In the genomic region with DNA sequence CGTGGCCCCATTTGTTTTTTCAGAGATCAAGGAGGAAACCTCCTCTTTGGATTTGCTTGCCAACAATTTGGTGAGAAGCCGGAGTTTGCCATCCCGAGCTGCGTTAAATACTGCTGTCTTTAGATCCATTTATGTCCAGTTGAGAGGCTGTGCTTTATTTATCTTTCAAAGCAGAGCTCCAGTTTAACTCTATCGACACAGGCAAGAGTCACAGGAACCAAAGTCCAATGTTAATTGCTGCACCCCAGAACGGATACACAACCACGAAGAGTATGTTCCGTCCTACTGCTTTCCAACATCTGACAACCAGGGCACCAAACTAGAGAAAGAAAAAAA, we compare ENCODE assay signal across 8 cellular contexts. TPM values are rescaled to one million over a fixed set of nuclear protein-coding genes. Genes with fewer than 3 reads are reported as not detected.
DNase-seq lines count a peak whose midpoint lies in the region; ATAC-seq, FAIRE-seq and TF ChIP-seq lines count a peak whose summit lies in the region.

No MANE protein-coding gene starts in this region.

- BruUV-seq in OCI-LY7 (replicated peaks; lab: Mats Ljungman, UMichigan) (no TSS peak), endothelial cell of umbilical vein (replicated peaks; lab: Mats Ljungman, UMichigan) (TSS peak; percentile 35)

- no peak for TF ChIP-seq POLR2A in endothelial cell of umbilical vein (IDR thresholded peaks at IDR 0.05; ENCODE audit: low read depth, low read length)

- H3K9me1 ChIP-seq in endothelial cell of umbilical vein (replicated peaks; ENCODE audit: control insufficient read depth, extremely low read depth, insufficient read depth, low read length): no peaks in the 10 kb centered on the region

- H3K4me2 ChIP-seq in DOHH2 (ENCODE audit: low read length) (peak overlapping the region; percentile 91), OCI-LY7 (ENCODE audit: low read length) (peak overlapping the region; percentile 92), endothelial cell of umbilical vein (ENCODE audit: insufficient read depth, low read length) (peak overlapping the region; percentile 99)

- H3K9me2 ChIP-seq in DOHH2 (replicated peaks; ENCODE audit: control insufficient read depth, low read length) (no peaks in the 10 kb centered on the region), OCI-LY7 (ENCODE audit: insufficient read depth, low read length) (no peaks in the 10 kb centered on the region)

- CTCF ChIA-PET in OCI-LY7 (lab: Charles Lee; ENCODE audit: unreplicated experiment) (interaction anchor here (0.5 to 1.4 kb wide), 2 partner anchors 31 to 299 kb away, joined by 3 to 4 read pairs; no protein-coding TSS in a partner anchor), endothelial cell of umbilical vein (lab: Charles Lee) (interaction anchor here (0.7 to 5.5 kb wide), 8 partner anchors 9 to 234 kb away, joined by 3 to 45 read pairs (median 6); no protein-coding TSS in a partner anchor)

- H2AFZ ChIP-seq in OCI-LY7 (ENCODE audit: low read length): no peak overlapping the region
- H2AFZ ChIP-seq in endothelial cell of umbilical vein (ENCODE audit: low read depth, low read length): no peak overlapping the region

- POLR2A ChIA-PET in OCI-LY7 (lab: Charles Lee): interaction anchor here (0.7 to 2.1 kb wide), 10 partner anchors 9 to 304 kb away, joined by 3 to 10 read pairs (median 4); no protein-coding TSS in a partner anchor
- POLR2A ChIA-PET in endothelial cell of umbilical vein (lab: Charles Lee): interaction anchor here (0.8 to 2.1 kb wide), 6 partner anchors 11 to 336 kb away, joined by 3 to 10 read pairs (median 4); no protein-coding TSS in a partner anchor

- H3K36me3 ChIP-seq in DOHH2 (ENCODE audit: control insufficient read depth, low read length) (peaks cover 65% of the 10 kb centered on the region), OCI-LY7 (ENCODE audit: insufficient read depth, low read length) (peaks cover 50% of the 10 kb centered on the region), endothelial cell of umbilical vein (ENCODE audit: control insufficient read depth in 2 of 2, extremely low read depth in 1 of 2, insufficient read depth in 2 of 2, low read length in 2 of 2) (peaks cover 0 to 12% of the 10 kb centered on the region in 2 experiments), neutrophil (peaks cover 23% of the 10 kb centered on the region)

- no peak overlapping the region; the same call in 1 of the 2 replicates for H3K27ac ChIP-seq in DOHH2 (ENCODE audit: low read depth, low read length)
- H3K27ac ChIP-seq in OCI-LY7 (ENCODE audit: low read depth, low read length, poor library complexity, severe bottlenecking): peak overlapping the region; percentile 79
- peak overlapping the region; percentile 89 for H3K27ac ChIP-seq in endothelial cell of umbilical vein (ENCODE audit: insufficient read depth, low read depth, low read length)
- peak overlapping the region; percentile 96 for H3K27ac ChIP-seq in neutrophil

- peak overlapping the region; percentile 93 for H3K9ac ChIP-seq in endothelial cell of umbilical vein (replicated peaks; ENCODE audit: extremely low read depth, insufficient read depth, low read length)

- H3K9me3 ChIP-seq in DOHH2 (ENCODE audit: control insufficient read depth, insufficient read depth, low read length) (peaks cover 21% of the 10 kb centered on the region), OCI-LY7 (ENCODE audit: low read length) (peaks cover 13% of the 10 kb centered on the region; the same call in 1 of the 2 replicates), endothelial cell of umbilical vein (replicated peaks; ENCODE audit: control insufficient read depth, insufficient read depth, low read length) (no peaks in the 10 kb centered on the region), neutrophil (no peaks in the 10 kb centered on the region)

- no peak for ATAC-seq in HG02938 (IDR thresholded peaks at IDR 0.05; ENCODE audit: unreplicated experiment)

- FAIRE-seq in endothelial cell of umbilical vein (lab: Jason Lieb, UNC): no peak

- H3K79me2 ChIP-seq in DOHH2 (ENCODE audit: control insufficient read depth, low read length) (peaks cover 61% of the 10 kb centered on the region), OCI-LY7 (ENCODE audit: insufficient read depth, low read depth, low read length) (peaks cover 57% of the 10 kb centered on the region), endothelial cell of umbilical vein (ENCODE audit: control insufficient read depth, insufficient read depth, low read length) (peaks cover 56% of the 10 kb centered on the region)

- DNase-seq in OCI-LY7 (ENCODE audit: low spot score) (no peak), endothelial cell of umbilical vein (ENCODE audit: low read depth, low spot score) (no peak), NCI-H446 treated with DMSO at 0.1 percent for 48 hours (lab: John Stamatoyannopoulos, UW) (no peak), NCI-H1930 (lab: John Stamatoyannopoulos, UW) (no peak)
- no peak for DNase-seq in effector CD8-positive, alpha-beta T cell (lab: John Stamatoyannopoulos, UW)

- intact Hi-C loops in OCI-LY7 (cut with micrococcal nuclease; ENCODE audit: unreplicated experiment): loop anchor here (5.0 kb wide), 1 partner anchor 544 kb away; the partner anchor contains the start of gene COMMD10
- intact Hi-C loops in endothelial cell of umbilical vein (cut with micrococcal nuclease): loop anchor here (5.0 kb wide), 2 partner anchors 126 to 299 kb away; partner anchors contain the start of genes AP3S1 and ATG12

- dilution Hi-C loops in endothelial cell of umbilical vein (cut with MboI; ENCODE audit: extremely low pct_ligation_motif_present, low sequenced_read_pairs): loop anchor here (25.0 kb wide), 1 partner anchor 231 kb away; no protein-coding TSS in a partner anchor

- TF ChIP-seq CTCF in DOHH2 (IDR thresholded peaks at IDR 0.05; ENCODE audit: low read depth, low read length, poor library complexity, severe bottlenecking): no peak
- TF ChIP-seq CTCF in OCI-LY7 (conservative IDR thresholded peaks at IDR 0.05; ENCODE audit: low read length): no peak
- no peak for TF ChIP-seq CTCF in endothelial cell of umbilical vein (IDR thresholded peaks at IDR 0.05; ENCODE audit: extremely low read depth in 1 of 2, insufficient read depth in 1 of 2, low read depth in 1 of 2, low read length in 2 of 2)
- no peak for TF ChIP-seq CTCF in neutrophil (IDR thresholded peaks at IDR 0.05)

- peaks cover 26% of the 10 kb centered on the region for H4K20me1 ChIP-seq in DOHH2 (ENCODE audit: control insufficient read depth, insufficient read depth, low read depth, low read length)
- H4K20me1 ChIP-seq in OCI-LY7 (ENCODE audit: insufficient read depth, low read length): peaks cover 40% of the 10 kb centered on the region
- peaks cover 36% of the 10 kb centered on the region for H4K20me1 ChIP-seq in endothelial cell of umbilical vein (replicated peaks; ENCODE audit: control insufficient read depth, extremely low read depth, insufficient read depth, low read length)

- H3K4me3 ChIP-seq in DOHH2 (ENCODE audit: low read length): peak overlapping the region; percentile 94
- peak overlapping the region; percentile 92 for H3K4me3 ChIP-seq in OCI-LY7 (ENCODE audit: low read depth, low read length, poor library complexity, severe bottlenecking)
- peak overlapping the region; percentile 90 to 99 (median 97) for H3K4me3 ChIP-seq in endothelial cell of umbilical vein (replicated peaks in 1 of 3; ENCODE audit: insufficient read depth in 1 of 3, low read depth in 1 of 3, low read length in 3 of 3)
- peak overlapping the region; percentile 89 to 90 for H3K4me3 ChIP-seq in neutrophil (ENCODE audit: low read depth in 1 of 2, low read length in 1 of 2)

- H3K4me1 ChIP-seq in DOHH2 (ENCODE audit: control insufficient read depth, low read length) (peaks cover 38% of the 10 kb centered on the region), OCI-LY7 (ENCODE audit: insufficient read depth, low read length, poor library complexity, severe bottlenecking) (peaks cover 32% of the 10 kb centered on the region), endothelial cell of umbilical vein (ENCODE audit: control insufficient read depth, extremely low read depth, insufficient read depth, low read length) (peaks cover 25% of the 10 kb centered on the region), neutrophil (ENCODE audit: control insufficient read depth in 1 of 2, insufficient read depth in 1 of 2, low read depth in 1 of 2, low read length in 1 of 2) (peaks cover 58 to 61% of the 10 kb centered on the region in 2 experiments)

- H3K27me3 ChIP-seq in DOHH2 (ENCODE audit: control insufficient read depth, low read length) (no peaks in the 10 kb centered on the region), endothelial cell of umbilical vein (ENCODE audit: control insufficient read depth in 2 of 2, insufficient read depth in 2 of 2, low read length in 2 of 2) (no peaks in the 10 kb centered on the region), neutrophil (no peaks in the 10 kb centered on the region)

- peaks cover 2% of the 10 kb centered on the region; the same call in 1 of the 2 replicates for H3F3A ChIP-seq in DOHH2 (ENCODE audit: control insufficient read depth, insufficient read depth)

TF ChIP-seq in endothelial cell of umbilical vein, 7 proteins besides CTCF, POLR2A, EP300 and RAD21 (continues in another document):
- TF ChIP-seq GATA2 (IDR thresholded peaks at IDR 0.05; ENCODE audit: insufficient read depth, insufficient read length, low read depth, low read length) (no peak), FOS (IDR thresholded peaks at IDR 0.05; ENCODE audit: borderline replicate concordance, insufficient read depth, low read length) (no peak), POLR2AphosphoS5 (IDR thresholded peaks at IDR 0.05; ENCODE audit: insufficient read depth, low read depth, low read length) (no peak)

RNA-seq across cellular contexts. Expression of gene FEM1C, which starts 1.2 kb away (rescaled TPM):
- 4.6 and 5.6 TPM in 2 replicates for total RNA-seq in OCI-LY7 (2014; rRNA removed; shearing (Covaris generic))
- total RNA-seq in OCI-LY7 (2022) (9.0 and 9.5 TPM in 2 replicates), endothelial cell of umbilical vein (16.0 and 16.7 TPM in 2 replicates)
- polyA plus RNA-seq in endothelial cell of umbilical vein: 4.3 and 6.2 TPM in 2 replicates
- polyA plus RNA-seq in endothelial cell of umbilical vein (2011; cell fraction: cytosol; rRNA removed): 5.2 and 5.7 TPM in 2 replicates
- 12.3 and 12.9 TPM in 2 replicates for polyA plus RNA-seq in endothelial cell of umbilical vein (2011; cell fraction: nucleus; rRNA removed)
- polyA plus RNA-seq in endothelial cell of umbilical vein (2012): 8.5 and 9.9 TPM in 2 replicates
- polyA minus RNA-seq in endothelial cell of umbilical vein: 17.7 and 18.8 TPM in 2 replicates
- polyA minus RNA-seq in endothelial cell of umbilical vein (2011; cell fraction: cytosol; rRNA and poly(A)+ RNA removed): 7.0 TPM
- polyA minus RNA-seq in endothelial cell of umbilical vein (2011; cell fraction: nucleus; rRNA and poly(A)+ RNA removed): 26.9 and 32.2 TPM in 2 replicates

RNA-seq across cellular contexts. Expression of gene TICAM2, which starts 58.9 kb away (rescaled TPM):
- not detected in 2 replicates for total RNA-seq in OCI-LY7 (2014; rRNA removed; shearing (Covaris generic))
- total RNA-seq in OCI-LY7 (2022): 0.65 and 0.87 TPM in 2 replicates
- 3.2 and 3.5 TPM in 2 replicates for total RNA-seq in endothelial cell of umbilical vein
- polyA plus RNA-seq in endothelial cell of umbilical vein: 0.10 and 0.18 TPM in 2 replicates
- 0.06 and 0.30 TPM in 2 replicates for polyA plus RNA-seq in endothelial cell of umbilical vein (2011; cell fraction: cytosol; rRNA removed)
- 0.11 and 0.22 TPM in 2 replicates for polyA plus RNA-seq in endothelial cell of umbilical vein (2011; cell fraction: nucleus; rRNA removed)
- polyA plus RNA-seq in endothelial cell of umbilical vein (2012): 1.3 and 2.5 TPM in 2 replicates
- 0.13 TPM in 1 of 2 replicates, not detected in the other for polyA minus RNA-seq in endothelial cell of umbilical vein
- polyA minus RNA-seq in endothelial cell of umbilical vein (2011; cell fraction: cytosol; rRNA and poly(A)+ RNA removed): not detected
- 0.63 and 0.77 TPM in 2 replicates for polyA minus RNA-seq in endothelial cell of umbilical vein (2011; cell fraction: nucleus; rRNA and poly(A)+ RNA removed)
